ENCODE assay signal across 11 cellular contexts in the genomic region with DNA sequence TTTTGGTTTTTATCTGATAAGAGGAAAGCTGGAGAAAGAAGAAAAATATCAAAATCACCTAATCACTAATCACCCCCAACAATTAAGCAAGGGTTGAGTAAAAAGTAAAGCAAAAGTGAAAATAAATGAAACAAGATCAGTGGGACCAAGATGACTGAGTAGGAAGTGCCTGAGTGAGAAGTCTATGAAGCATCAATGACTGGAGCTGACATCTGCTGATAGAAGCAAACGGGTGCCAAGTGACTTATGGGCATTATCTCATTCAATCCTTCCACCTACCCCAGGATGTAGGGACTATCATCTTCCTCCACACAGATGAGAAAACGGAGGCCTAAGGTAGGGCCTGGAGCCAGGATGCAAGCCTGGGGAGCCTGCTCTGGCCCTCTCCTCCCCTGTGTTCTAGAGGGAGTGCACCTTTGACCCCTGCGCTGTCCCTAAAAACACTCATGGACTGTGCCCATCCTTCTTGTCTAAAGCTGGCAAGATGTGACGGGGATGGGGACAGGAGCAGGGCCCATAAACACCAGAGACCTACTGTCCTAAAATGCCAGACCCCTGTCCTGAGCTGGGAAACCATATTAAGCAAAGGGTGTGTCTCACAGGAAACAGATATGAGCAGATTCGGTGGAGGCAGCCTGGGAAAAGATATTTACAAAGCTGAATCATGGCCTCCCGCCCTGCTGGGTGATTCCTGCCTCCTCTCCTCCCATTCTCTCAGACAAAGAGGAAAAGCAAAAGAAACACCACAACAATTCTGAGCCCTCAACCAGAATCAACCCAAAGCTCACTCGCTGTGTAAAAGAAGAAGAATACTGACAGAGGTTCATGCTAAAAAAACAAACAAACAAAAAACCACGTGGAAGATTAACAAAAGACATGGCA.
A peak's percentile ranks its signal among the peaks of the same experiment; 100 is the strongest.
DNase-seq lines count a peak whose midpoint lies in the region; ATAC-seq and TF ChIP-seq lines count a peak whose summit lies in the region.
"Had no signal": no experiment of that assay in that cellular context is flagged by ENCODE, and none has a peak within 500 bp of the region (broad histone marks: within the 10 kb centered on the region; RNA-seq: fewer than 3 reads in every experiment).

No MANE protein-coding gene starts in this region.

- H3K36me3 Mint-ChIP-seq in naive thymus-derived CD4-positive, alpha-beta T cell: peaks cover 0 to 41% (median 20%) of the 10 kb centered on the region in 5 donors

- H3K4me1 Mint-ChIP-seq in naive thymus-derived CD4-positive, alpha-beta T cell: peaks cover 6 to 41% (median 16%) of the 10 kb centered on the region in 7 donors

- no peaks in the 10 kb centered on the region for H3K27me3 ChIP-seq in naive thymus-derived CD4-positive, alpha-beta T cell (ENCODE audit: control insufficient read depth in 2 of 2, insufficient read depth in 2 of 2, low read length in 2 of 2)
- H3K27me3 ChIP-seq: suprapubic skin had no signal

- in situ Hi-C loops in GM13977 (cut with MboI; ENCODE audit: low pct_unique_long_range_greater_than_20kb, low sequenced_read_pairs, unreplicated experiment): no loop called here

- DNase-seq in GM13977 (ENCODE audit: low spot score): peak; percentile 30
- peak; percentile 12 for DNase-seq in LHCN-M2 (ENCODE audit: low read depth)
- DNase-seq in astrocyte of the hippocampus (ENCODE audit: low read depth, low spot score): peak; percentile 30
- no peak for DNase-seq in naive thymus-derived CD4-positive, alpha-beta T cell
- no peak for DNase-seq in NCI-H1417 treated with DMSO at 0.1 percent for 48 hours (lab: John Stamatoyannopoulos, UW)
- DNase-seq: caudate nucleus, right cardiac atrium, T-cell had no signal

- CTCF ChIA-PET in naive thymus-derived CD4-positive, alpha-beta T cell (lab: Charles Lee): no interaction called here

- H3K27me3 Mint-ChIP-seq in naive thymus-derived CD4-positive, alpha-beta T cell: no peaks in the 10 kb centered on the region
- H3K27me3 Mint-ChIP-seq: T-cell had no signal

- intact Hi-C loops in naive thymus-derived CD4-positive, alpha-beta T cell (cut with micrococcal nuclease): loop anchor here in 1 of 2 donors (1.0 to 2.0 kb wide), 2 partner anchors 8 to 37 kb away; no protein-coding TSS in a partner anchor

- peak; percentile 47 for ATAC-seq in naive thymus-derived CD4-positive, alpha-beta T cell
- no peak for ATAC-seq in HG02623 (IDR thresholded peaks at IDR 0.05; ENCODE audit: unreplicated experiment)
- no peak for ATAC-seq in HG03378 (IDR thresholded peaks at IDR 0.05; ENCODE audit: unreplicated experiment)
- ATAC-seq: T-cell had no signal

- H3K27ac ChIP-seq in naive thymus-derived CD4-positive, alpha-beta T cell (ENCODE audit: low read depth, low read length): no peak overlapping the region
- H3K27ac ChIP-seq: suprapubic skin had no signal

- no peaks in the 10 kb centered on the region for H3K4me1 ChIP-seq in naive thymus-derived CD4-positive, alpha-beta T cell (ENCODE audit: control insufficient read depth in 2 of 2, insufficient read depth in 2 of 2, low read length in 2 of 2)
- H3K4me1 ChIP-seq: suprapubic skin had no signal

- POLR2A ChIA-PET in naive thymus-derived CD4-positive, alpha-beta T cell (lab: Charles Lee): no interaction called here

- H3K9me3 Mint-ChIP-seq in naive thymus-derived CD4-positive, alpha-beta T cell: peaks cover 0 to 2% (median 0%) of the 10 kb centered on the region in 11 donors
- H3K9me3 Mint-ChIP-seq: T-cell had no signal

- H3K4me3 ChIP-seq in naive thymus-derived CD4-positive, alpha-beta T cell (ENCODE audit: low read length): no peak overlapping the region
- H3K4me3 ChIP-seq: suprapubic skin had no signal

- H3K36me3 ChIP-seq in naive thymus-derived CD4-positive, alpha-beta T cell (ENCODE audit: control insufficient read depth in 2 of 3, insufficient read depth in 3 of 3, low read length in 3 of 3): no peaks in the 10 kb centered on the region
- H3K36me3 ChIP-seq: suprapubic skin had no signal

- H3K27ac Mint-ChIP-seq in naive thymus-derived CD4-positive, alpha-beta T cell: peak overlapping the region in 3 of 9 donors; percentile 11 to 85 (median 42)
- H3K27ac Mint-ChIP-seq: T-cell had no signal

- peak overlapping the region in 1 of 10 donors; percentile 66 for H3K4me3 Mint-ChIP-seq in naive thymus-derived CD4-positive, alpha-beta T cell
- H3K4me3 Mint-ChIP-seq: T-cell had no signal

- no peak for TF ChIP-seq CTCF in GM13977 (IDR thresholded peaks at IDR 0.05; ENCODE audit: extremely low read depth, insufficient read depth, missing control alignments)

- no peaks in the 10 kb centered on the region for H3K9me3 ChIP-seq in naive thymus-derived CD4-positive, alpha-beta T cell (ENCODE audit: control insufficient read depth in 2 of 3, low read length in 3 of 3)
- H3K9me3 ChIP-seq: suprapubic skin had no signal

Comparison
In these comparisons a context has a peak if more than half of its experiments do, and no peak if none do; other contexts are left out.
1. DNase-seq: peak in GM13977 (single experiment), LHCN-M2 (single experiment) and astrocyte of the hippocampus (single experiment); none in naive thymus-derived CD4-positive, alpha-beta T cell (0 of 9) and NCI-H1417 treated with DMSO at 0.1 percent for 48 hours (single experiment).